In genomic region chr10:955127-955819, GRCh38 we compare ENCODE assay signal across 20 cellular contexts. TPM values are rescaled to one million over a fixed set of nuclear protein-coding genes. Genes with fewer than 3 reads are reported as not detected.
DNase-seq lines count a peak whose midpoint lies in the region; ATAC-seq, FAIRE-seq and TF ChIP-seq lines count a peak whose summit lies in the region.
"Had no signal": no experiment of that assay in that cellular context is flagged by ENCODE, and none has a peak within 500 bp of the region (broad histone marks: within the 10 kb centered on the region; RNA-seq: fewer than 3 reads in every experiment).

No MANE protein-coding gene starts in this region.

- no peaks in the 10 kb centered on the region for H3K27me3 ChIP-seq in breast epithelium
- H3K27me3 ChIP-seq in mammary epithelial cell (ENCODE audit: insufficient read depth, low read length): peaks cover 2% of the 10 kb centered on the region
- H3K27me3 ChIP-seq in GM12878 (replicated peaks in 1 of 2; ENCODE audit: control insufficient read depth in 2 of 2, insufficient read depth in 2 of 2, low read length in 1 of 2): peaks cover 0 to 2% of the 10 kb centered on the region in 2 experiments
- H3K27me3 ChIP-seq in lower lobe of right lung (ENCODE audit: low read depth): no peaks in the 10 kb centered on the region

- SMC1A ChIA-PET in GM12878 (lab: Charles Lee; ENCODE audit: uncharacterized antibody, unreplicated experiment): no interaction called here

- H3K9me3 Mint-ChIP-seq in activated naive CD4-positive, alpha-beta T cell treated with anti-CD3 and anti-CD28 coated beads for 36 hours: no peaks in the 10 kb centered on the region
- H3K9me3 Mint-ChIP-seq: activated CD4-positive, alpha-beta memory T cell treated with anti-CD3 and anti-CD28 coated beads for 36 hours; activated naive CD8-positive, alpha-beta T cell treated with anti-CD3 and anti-CD28 coated beads, Interleukin-2, amount 10 ng/mL, durations not matched to agents 7 days and 5 days had no signal

- TF ChIP-seq RAD21 in GM12878 (IDR thresholded peaks at IDR 0.05; ENCODE audit: insufficient read depth, low read depth, low read length): no peak

- no peak for TF ChIP-seq EP300 in GM12878 (IDR thresholded peaks at IDR 0.05; ENCODE audit: borderline replicate concordance in 1 of 2, control insufficient read depth in 1 of 2, low read depth in 2 of 2, low read length in 2 of 2)

- no peaks in the 10 kb centered on the region for H3K36me3 Mint-ChIP-seq in activated naive CD4-positive, alpha-beta T cell treated with anti-CD3 and anti-CD28 coated beads for 36 hours (ENCODE audit: low read depth)
- H3K36me3 Mint-ChIP-seq: activated CD4-positive, alpha-beta memory T cell treated with anti-CD3 and anti-CD28 coated beads for 36 hours; activated naive CD8-positive, alpha-beta T cell treated with anti-CD3 and anti-CD28 coated beads, Interleukin-2, amount 10 ng/mL, durations not matched to agents 7 days and 5 days; naive B cell had no signal

- 41% methylated on average over 10 of the region's 13 CpGs for WGBS in mammary epithelial cell (ENCODE audit: low coverage, missing lambda C conversion rate)
- WGBS in GM12878 (ENCODE audit: insufficient coverage, insufficient replicate concordance, low lambda C conversion rate, missing lambda C conversion rate): 9% methylated on average over 13 of the region's 13 CpGs

- peak; percentile 25; the same call in 1 of the 3 replicates for ATAC-seq in GM12878
- ATAC-seq in lower lobe of right lung: peak; percentile 80 to 84
- ATAC-seq in HG02588 (IDR thresholded peaks at IDR 0.05; ENCODE audit: unreplicated experiment): no peak
- no peak for ATAC-seq in GM21381 (IDR thresholded peaks at IDR 0.05; ENCODE audit: unreplicated experiment)
- ATAC-seq: gastroesophageal sphincter had no signal

- H3K4me3 ChIP-seq in breast epithelium (no peak overlapping the region), mammary epithelial cell (replicated peaks in 1 of 3; ENCODE audit: insufficient read depth in 1 of 3, low read depth in 2 of 3, low read length in 3 of 3) (no peak overlapping the region), GM12878 (no peak overlapping the region), lower lobe of right lung (no peak overlapping the region)
- H3K4me3 ChIP-seq: esophagus muscularis mucosa, gastroesophageal sphincter had no signal

- BruUV-seq in mammary epithelial cell (replicated peaks; lab: Mats Ljungman, UMichigan) (no TSS peak), GM12878 (replicated peaks; lab: Mats Ljungman, UMichigan) (no TSS peak)

- no peak for DNase-seq in breast epithelium (ENCODE audit: low spot score in 2 of 2)
- DNase-seq in mammary epithelial cell: no peak
- no peak for DNase-seq in GM12878 (ENCODE audit: low read depth, low spot score)
- no peak for DNase-seq in lower lobe of right lung
- no peak for DNase-seq in T-helper 1 cell
- no peak for DNase-seq in activated naive CD4-positive, alpha-beta T cell treated with anti-CD3 and anti-CD28 coated beads for 36 hours
- DNase-seq: activated CD4-positive, alpha-beta memory T cell treated with anti-CD3 and anti-CD28 coated beads for 36 hours; activated CD4-positive, CD25-positive, alpha-beta regulatory T cell; activated naive CD8-positive, alpha-beta T cell treated with anti-CD3 and anti-CD28 coated beads, Interleukin-2, amount 10 ng/mL, durations not matched to agents 7 days and 5 days; effector CD8-positive, alpha-beta T cell; GF-D8; Kasumi-1; kidney glomerular epithelial cell; naive B cell; NCI-H526 treated with DMSO at 0.1 percent for 48 hours; T1000 had no signal

- H3K27ac ChIP-seq in breast epithelium (peak overlapping the region; percentile 50 to 70), mammary epithelial cell (ENCODE audit: insufficient read depth, low read depth, low read length) (no peak overlapping the region), GM12878 (ENCODE audit: control insufficient read depth, insufficient read depth) (no peak overlapping the region), lower lobe of right lung (peak overlapping the region; percentile 72)
- H3K27ac ChIP-seq: esophagus muscularis mucosa, gastroesophageal sphincter had no signal

- no peak overlapping the region for H3K27ac Mint-ChIP-seq in activated naive CD4-positive, alpha-beta T cell treated with anti-CD3 and anti-CD28 coated beads for 36 hours
- H3K27ac Mint-ChIP-seq: activated CD4-positive, alpha-beta memory T cell treated with anti-CD3 and anti-CD28 coated beads for 36 hours; activated naive CD8-positive, alpha-beta T cell treated with anti-CD3 and anti-CD28 coated beads, Interleukin-2, amount 10 ng/mL, durations not matched to agents 7 days and 5 days; naive B cell had no signal

- H3K36me3 ChIP-seq in breast epithelium: no peaks in the 10 kb centered on the region
- no peaks in the 10 kb centered on the region for H3K36me3 ChIP-seq in mammary epithelial cell (ENCODE audit: insufficient read depth, low read length)
- H3K36me3 ChIP-seq in GM12878 (ENCODE audit: control insufficient read depth in 2 of 2, insufficient read depth in 2 of 2, low read length in 1 of 2): no peaks in the 10 kb centered on the region
- no peaks in the 10 kb centered on the region for H3K36me3 ChIP-seq in lower lobe of right lung
- H3K36me3 ChIP-seq: esophagus muscularis mucosa, gastroesophageal sphincter had no signal

- TF ChIP-seq POLR2A in breast epithelium (IDR thresholded peaks at IDR 0.05) (no peak), GM12878 (IDR thresholded peaks at IDR 0.05; ENCODE audit: low read depth, low read length) (no peak)

- H3K4me2 ChIP-seq in mammary epithelial cell (ENCODE audit: insufficient read depth, low read depth, low read length) (no peak overlapping the region), GM12878 (ENCODE audit: control insufficient read depth, insufficient read depth) (no peak overlapping the region)

- no peaks in the 10 kb centered on the region for H3K4me1 ChIP-seq in breast epithelium
- no peaks in the 10 kb centered on the region for H3K4me1 ChIP-seq in mammary epithelial cell (ENCODE audit: insufficient read depth, low read length)
- no peaks in the 10 kb centered on the region for H3K4me1 ChIP-seq in GM12878 (ENCODE audit: control insufficient read depth, insufficient read depth, low read length)
- H3K4me1 ChIP-seq in lower lobe of right lung: no peaks in the 10 kb centered on the region
- H3K4me1 ChIP-seq: esophagus muscularis mucosa, gastroesophageal sphincter had no signal

- POLR2A ChIA-PET in GM12878 (lab: Charles Lee): no interaction called here

- CTCF ChIA-PET in mammary epithelial cell (lab: Charles Lee; ENCODE audit: low non-redundant PET): no interaction called here
- CTCF ChIA-PET in GM12878 (lab: Yijun Ruan, JAX): no interaction called here
- CTCF ChIA-PET in activated naive CD4-positive, alpha-beta T cell treated with anti-CD3 and anti-CD28 coated beads for 36 hours (lab: Charles Lee): no interaction called here

- H2AFZ ChIP-seq in mammary epithelial cell (ENCODE audit: low read depth, low read length) (no peak overlapping the region), GM12878 (ENCODE audit: control insufficient read depth, low read depth, low read length) (no peak overlapping the region)

- RAD21 ChIA-PET in GM12878 (lab: Charles Lee; ENCODE audit: unreplicated experiment): no interaction called here

- H4K20me1 ChIP-seq in mammary epithelial cell (ENCODE audit: insufficient read depth, low read length): no peaks in the 10 kb centered on the region
- H4K20me1 ChIP-seq in GM12878 (ENCODE audit: control insufficient read depth, insufficient read depth): no peaks in the 10 kb centered on the region

- H3K27me3 Mint-ChIP-seq in activated naive CD4-positive, alpha-beta T cell treated with anti-CD3 and anti-CD28 coated beads for 36 hours (ENCODE audit: low read depth): no peaks in the 10 kb centered on the region

- H3K4me3 Mint-ChIP-seq in activated naive CD4-positive, alpha-beta T cell treated with anti-CD3 and anti-CD28 coated beads for 36 hours: no peak overlapping the region
- H3K4me3 Mint-ChIP-seq: activated CD4-positive, alpha-beta memory T cell treated with anti-CD3 and anti-CD28 coated beads for 36 hours; activated naive CD8-positive, alpha-beta T cell treated with anti-CD3 and anti-CD28 coated beads, Interleukin-2, amount 10 ng/mL, durations not matched to agents 7 days and 5 days had no signal

- in situ Hi-C loops in mammary epithelial cell (cut with MboI; ENCODE audit: low sequenced_read_pairs in 2 of 2): no loop called here
- in situ Hi-C loops in GM12878 (cut with MboI): no loop called here

- no peaks in the 10 kb centered on the region for H3K9me3 ChIP-seq in breast epithelium
- no peaks in the 10 kb centered on the region for H3K9me3 ChIP-seq in mammary epithelial cell (replicated peaks; ENCODE audit: insufficient read depth, low read length)
- H3K9me3 ChIP-seq in GM12878 (replicated peaks; ENCODE audit: control insufficient read depth, insufficient read depth, low read length): no peaks in the 10 kb centered on the region
- no peaks in the 10 kb centered on the region for H3K9me3 ChIP-seq in lower lobe of right lung
- H3K9me3 ChIP-seq: esophagus muscularis mucosa, gastroesophageal sphincter had no signal

- no peaks in the 10 kb centered on the region for H3K4me1 Mint-ChIP-seq in activated naive CD4-positive, alpha-beta T cell treated with anti-CD3 and anti-CD28 coated beads for 36 hours (ENCODE audit: low read depth)

- H3K79me2 ChIP-seq in mammary epithelial cell (ENCODE audit: insufficient read depth, low read length): no peaks in the 10 kb centered on the region
- no peaks in the 10 kb centered on the region for H3K79me2 ChIP-seq in GM12878 (ENCODE audit: control insufficient read depth, insufficient read depth, low read length)

- intact Hi-C loops in breast epithelium (cut with DNase I; ENCODE audit: low total_unique reads) (no loop called here), mammary epithelial cell (cut with micrococcal nuclease) (no loop called here), GM12878 (cut with micrococcal nuclease; ENCODE audit: unreplicated experiment) (no loop called here), lower lobe of right lung (cut with DNase I) (no loop called here)
- intact Hi-C loops in activated naive CD4-positive, alpha-beta T cell treated with anti-CD3 and anti-CD28 coated beads for 36 hours (cut with micrococcal nuclease): no loop called here

- no peak for FAIRE-seq in GM12878 (lab: Jason Lieb, UNC)

- H3K9ac ChIP-seq in mammary epithelial cell (ENCODE audit: insufficient read depth, low read length) (no peak overlapping the region), GM12878 (ENCODE audit: control insufficient read depth, insufficient read depth, low read length) (no peak overlapping the region)

- dilution Hi-C loops in mammary epithelial cell (cut with HindIII; ENCODE audit: low sequenced_read_pairs): no loop called here

- TF ChIP-seq CTCF in breast epithelium (IDR thresholded peaks at IDR 0.05) (no peak), mammary epithelial cell (conservative IDR thresholded peaks at IDR 0.05 in 1 of 2, IDR thresholded peaks at IDR 0.05 in 1 of 2; ENCODE audit: extremely low read depth in 1 of 2, insufficient read depth in 1 of 2, low read depth in 1 of 2, low read length in 2 of 2) (no peak), GM12878 (IDR thresholded peaks at IDR 0.05 in 2 of 3, conservative IDR thresholded peaks at IDR 0.05 in 1 of 3; ENCODE audit: control insufficient read depth in 2 of 3, extremely low read depth in 1 of 3, insufficient read depth in 1 of 3, low read depth in 3 of 3, low read length in 3 of 3) (no peak), lower lobe of right lung (IDR thresholded peaks at IDR 0.05) (no peak)

RNA-seq across cellular contexts. Expression of gene LARP4B, which starts 23.8 kb away (rescaled TPM):
- total RNA-seq in breast epithelium (10 to 100 TPM; 47.5 to 70.8 (median 68.5) TPM), mammary epithelial cell (100 to 1,000 TPM in 1 of 2 donors, 10 to 100 TPM in 1; 49.8 to 103 TPM), GM12878 (2014; rRNA removed) (47.6 and 50.2 TPM in 2 replicates), GM12878 (2014; rRNA removed; fragmentation: Illumina TruSeq; extraction: Trizol) (29.8 and 30.1 TPM in 2 replicates), GM12878 (2021) (109 and 119 TPM in 2 replicates), lower lobe of right lung (114 TPM)
- polyA plus RNA-seq in mammary epithelial cell (37.3 TPM), GM12878 (2011; rRNA removed) (49.2 and 65.8 TPM in 2 replicates), GM12878 (2014; fragmentation: Illumina TruSeq; extraction: Trizol) (32.1 and 38.9 TPM in 2 replicates), GM12878 (2014; fragmentation: Nextera tagmentation; extraction: Ambion mirVana) (10 to 100 TPM; 10.5 to 12.1 TPM), GM12878 (2014; rRNA removed) (51.0 and 53.5 TPM in 2 replicates), GM12878 (2016; fragmentation: Nextera tagmentation; extraction: Ambion mirVana) (10 to 100 TPM; 21.6 to 39.9 TPM)
- polyA minus RNA-seq in mammary epithelial cell: 79.9 TPM
- 249 and 268 TPM in 2 replicates for total RNA-seq in GM12878 (2013; cell fraction: nucleolus; rRNA removed)
- polyA plus RNA-seq in GM12878 (2011; ENCODE audit: low read depth): 11.3 TPM
- polyA plus RNA-seq in GM12878 (2011; cell fraction: cytosol; rRNA removed): 42.1 and 45.3 TPM in 2 replicates
- 116 and 127 TPM in 2 replicates for polyA plus RNA-seq in GM12878 (2011; cell fraction: nucleus; rRNA removed)
- polyA plus RNA-seq in GM12878 (2012): 28.3 and 32.4 TPM in 2 replicates
- polyA minus RNA-seq in GM12878 (2011; rRNA and poly(A)+ RNA removed): 91.2 and 92.1 TPM in 2 replicates
- 36.3 and 36.9 TPM in 2 replicates for polyA minus RNA-seq in GM12878 (2011; cell fraction: cytosol; rRNA and poly(A)+ RNA removed)
- 69.2 and 120 TPM in 2 replicates for polyA minus RNA-seq in GM12878 (2011; cell fraction: nucleus; rRNA and poly(A)+ RNA removed)
- 10 to 100 TPM; 66.7 to 69.3 TPM for total RNA-seq in activated naive CD4-positive, alpha-beta T cell treated with anti-CD3 and anti-CD28 coated beads for 36 hours

RNA-seq across cellular contexts. Expression of gene GTPBP4, which starts 33.0 kb away (rescaled TPM):
- total RNA-seq in breast epithelium: 10 to 100 TPM; 32.6 to 51.2 (median 50.8) TPM
- total RNA-seq in mammary epithelial cell: 100 to 1,000 TPM in 1 of 2 donors, 10 to 100 TPM in 1; 31.0 to 114 TPM
- 33.8 TPM for polyA plus RNA-seq in mammary epithelial cell
- polyA minus RNA-seq in mammary epithelial cell: 36.4 TPM
- total RNA-seq in GM12878 (2013; cell fraction: nucleolus; rRNA removed): 89.9 and 93.0 TPM in 2 replicates
- 58.5 and 64.6 TPM in 2 replicates for total RNA-seq in GM12878 (2014; rRNA removed)
- total RNA-seq in GM12878 (2014; rRNA removed; fragmentation: Illumina TruSeq; extraction: Trizol): 88.7 and 89.6 TPM in 2 replicates
- 82.2 and 93.9 TPM in 2 replicates for total RNA-seq in GM12878 (2021)
- polyA plus RNA-seq in GM12878 (2011; ENCODE audit: low read depth): 24.6 TPM
- polyA plus RNA-seq in GM12878 (2011; rRNA removed): 62.0 and 68.8 TPM in 2 replicates
- 23.3 and 23.5 TPM in 2 replicates for polyA plus RNA-seq in GM12878 (2011; cell fraction: cytosol; rRNA removed)
- polyA plus RNA-seq in GM12878 (2011; cell fraction: nucleus; rRNA removed): 45.3 and 63.4 TPM in 2 replicates
- polyA plus RNA-seq in GM12878 (2012): 37.8 and 48.2 TPM in 2 replicates
- polyA plus RNA-seq in GM12878 (2014; fragmentation: Illumina TruSeq; extraction: Trizol): 74.9 and 99.3 TPM in 2 replicates
- 10 to 100 TPM; 60.3 to 68.0 TPM for polyA plus RNA-seq in GM12878 (2014; fragmentation: Nextera tagmentation; extraction: Ambion mirVana)
- 61.7 and 66.3 TPM in 2 replicates for polyA plus RNA-seq in GM12878 (2014; rRNA removed)
- 100 to 1,000 TPM; 115 to 118 TPM for polyA plus RNA-seq in GM12878 (2016; fragmentation: Nextera tagmentation; extraction: Ambion mirVana)
- polyA minus RNA-seq in GM12878 (2011; rRNA and poly(A)+ RNA removed): 34.4 and 44.0 TPM in 2 replicates
- polyA minus RNA-seq in GM12878 (2011; cell fraction: cytosol; rRNA and poly(A)+ RNA removed): 9.5 and 14.7 TPM in 2 replicates
- polyA minus RNA-seq in GM12878 (2011; cell fraction: nucleus; rRNA and poly(A)+ RNA removed): 28.4 and 54.9 TPM in 2 replicates
- 28.9 TPM for total RNA-seq in lower lobe of right lung
- total RNA-seq in activated naive CD4-positive, alpha-beta T cell treated with anti-CD3 and anti-CD28 coated beads for 36 hours: 10 to 100 TPM; 98.3 to 98.9 TPM

Comparison
In these comparisons a context has a peak if more than half of its experiments do, and no peak if none do; other contexts are left out.
1. H3K27ac ChIP-seq: peak in breast epithelium (2 of 2) and lower lobe of right lung (single experiment); none in mammary epithelial cell (single experiment) and GM12878 (single experiment).
2. ATAC-seq: peak in GM12878 (single experiment) and lower lobe of right lung (2 of 2); none in HG02588 (single experiment) and GM21381 (single experiment).